In genomic region chr1:99503276-99503747, GRCh38 we compare ENCODE assay signal across 11 cellular contexts.
A peak's percentile ranks its signal among the peaks of the same experiment; 100 is the strongest.
DNase-seq lines count a peak whose midpoint lies in the region; FAIRE-seq and TF ChIP-seq lines count a peak whose summit lies in the region.
"Had no signal": no experiment of that assay in that cellular context is flagged by ENCODE, and none has a peak within 500 bp of the region (broad histone marks: within the 10 kb centered on the region; RNA-seq: fewer than 3 reads in every experiment).

No MANE protein-coding gene starts in this region.

- H3K36me3 ChIP-seq in hepatocyte (replicated peaks; ENCODE audit: insufficient read depth, low read depth): no peaks in the 10 kb centered on the region
- no peaks in the 10 kb centered on the region for H3K36me3 ChIP-seq in suprapubic skin
- H3K36me3 ChIP-seq in kidney (ENCODE audit: control insufficient read depth in 1 of 2, insufficient read depth in 2 of 2, low read length in 2 of 2): no peaks in the 10 kb centered on the region

- no peak for TF ChIP-seq CTCF in hepatocyte (IDR thresholded peaks at IDR 0.05; ENCODE audit: poor library complexity)
- TF ChIP-seq CTCF in suprapubic skin (IDR thresholded peaks at IDR 0.05): no peak
- TF ChIP-seq CTCF in kidney (IDR thresholded peaks at IDR 0.05; ENCODE audit: borderline replicate concordance, extremely low read depth, insufficient read depth): no peak
- TF ChIP-seq CTCF in GM13976 (IDR thresholded peaks at IDR 0.05; ENCODE audit: borderline replicate concordance, control extremely low read depth, extremely low read depth, insufficient read depth, missing control alignments): no peak

- H3K9ac ChIP-seq in kidney (ENCODE audit: low read length in 2 of 2): no peak overlapping the region

- H3K4me1 ChIP-seq in hepatocyte (ENCODE audit: insufficient read depth) (peaks cover 7% of the 10 kb centered on the region), suprapubic skin (peaks cover 5% of the 10 kb centered on the region), kidney (ENCODE audit: control insufficient read depth in 1 of 2, insufficient read depth in 1 of 2, low read depth in 1 of 2, low read length in 2 of 2) (no peaks in the 10 kb centered on the region)

- H3K4me3 ChIP-seq in hepatocyte (no peak overlapping the region), suprapubic skin (no peak overlapping the region), kidney (ENCODE audit: low read length in 2 of 2) (no peak overlapping the region)
- H3K4me3 ChIP-seq: SK-N-MC had no signal

- FAIRE-seq in kidney (lab: Jason Lieb, UNC): no peak
- FAIRE-seq in H54 (lab: Jason Lieb, UNC): no peak

- H3K9me3 ChIP-seq in hepatocyte (ENCODE audit: low read depth): no peaks in the 10 kb centered on the region
- no peaks in the 10 kb centered on the region for H3K9me3 ChIP-seq in suprapubic skin
- no peaks in the 10 kb centered on the region for H3K9me3 ChIP-seq in kidney (ENCODE audit: control insufficient read depth in 1 of 2, low read length in 2 of 2)

- TF ChIP-seq EP300 in suprapubic skin (IDR thresholded peaks at IDR 0.05): no peak

- H3K9me2 ChIP-seq in hepatocyte (replicated peaks; ENCODE audit: insufficient read depth): no peaks in the 10 kb centered on the region

- TF ChIP-seq POLR2A in suprapubic skin (IDR thresholded peaks at IDR 0.05): no peak
- TF ChIP-seq POLR2A in H54 (IDR thresholded peaks at IDR 0.05; ENCODE audit: low read depth, low read length): no peak

- H3K27ac ChIP-seq in hepatocyte: no peak overlapping the region
- H3K27ac ChIP-seq in suprapubic skin: peak overlapping the region; percentile 41
- no peak overlapping the region for H3K27ac ChIP-seq in kidney (ENCODE audit: low read depth in 2 of 2, low read length in 2 of 2)
- H3K27ac ChIP-seq: SK-N-MC had no signal

- in situ Hi-C loops in GM13976 (cut with MboI; ENCODE audit: low sequenced_read_pairs, unreplicated experiment): no loop called here

- H4K20me1 ChIP-seq in hepatocyte (ENCODE audit: insufficient read depth, poor library complexity, severe bottlenecking): no peaks in the 10 kb centered on the region

- 71% methylated on average over 4 of the region's 4 CpGs for WGBS in hepatocyte (ENCODE audit: low lambda C conversion rate, missing lambda C conversion rate)
- 28% methylated on average over 4 of the region's 4 CpGs for WGBS in suprapubic skin

- no peak overlapping the region for H2AFZ ChIP-seq in hepatocyte

- H3K4me2 ChIP-seq in hepatocyte: no peak overlapping the region

- DNase-seq in NCI-H226: peak; percentile 33
- peak; percentile 7 for DNase-seq in dermis blood vessel endothelial cell
- peak; percentile 8 for DNase-seq in hepatocyte (ENCODE audit: low spot score)
- DNase-seq in suprapubic skin (ENCODE audit: low spot score in 2 of 2): peak in 1 of 2 donors; percentile 70
- DNase-seq in kidney: no peak
- DNase-seq in GM13976 (ENCODE audit: low spot score): no peak
- DNase-seq in H54 (ENCODE audit: insufficient read length, low spot score): no peak
- DNase-seq: activated B cell treated with CpG ODN at 0.5 μM for 24 hours, immature natural killer cell, NCI-H1930 had no signal

- no peaks in the 10 kb centered on the region for H3K27me3 ChIP-seq in hepatocyte
- H3K27me3 ChIP-seq in suprapubic skin: no peaks in the 10 kb centered on the region

- intact Hi-C loops in kidney (cut with DNase I): no loop called here

- H3K79me2 ChIP-seq in hepatocyte: no peaks in the 10 kb centered on the region

Comparison
In these comparisons a context has a peak if more than half of its experiments do, and no peak if none do; other contexts are left out.
1. DNase-seq: peak in NCI-H226 (single experiment), dermis blood vessel endothelial cell (single experiment) and hepatocyte (single experiment); none in kidney (single experiment), GM13976 (single experiment) and H54 (single experiment).